9 cellular contexts compared by ENCODE assay signal in the genomic region with DNA sequence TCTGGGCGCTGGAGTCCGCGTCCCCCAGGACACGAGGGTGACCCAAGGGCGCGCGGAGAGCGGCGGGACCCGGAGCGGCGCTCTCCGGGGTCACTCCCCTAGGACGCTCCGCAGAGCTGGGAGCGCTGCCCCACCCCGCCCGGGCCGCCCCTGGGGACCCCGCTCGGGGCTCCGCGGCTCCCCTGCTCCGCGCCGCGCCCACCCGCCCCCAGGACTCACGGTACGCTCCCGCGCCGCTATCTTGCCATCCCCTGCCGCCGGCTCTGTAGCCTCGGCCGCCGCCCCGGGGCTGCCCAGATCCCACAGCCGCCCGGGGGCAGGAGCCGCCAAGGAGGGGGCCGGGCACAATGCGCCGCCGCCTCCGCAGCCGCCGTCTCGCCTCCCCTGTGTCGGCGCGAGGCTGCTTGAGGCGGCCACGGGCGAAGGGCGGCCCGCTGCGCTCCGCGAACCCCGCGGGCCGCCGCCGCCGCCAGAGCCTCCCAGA. TPM values are rescaled to one million over a fixed set of nuclear protein-coding genes. Genes with fewer than 3 reads are reported as not detected.
DNase-seq lines count a peak whose midpoint lies in the region; ATAC-seq and TF ChIP-seq lines count a peak whose summit lies in the region.
"Had no signal": no experiment of that assay in that cellular context is flagged by ENCODE, and none has a peak within 500 bp of the region (broad histone marks: within the 10 kb centered on the region; RNA-seq: fewer than 3 reads in every experiment).

No MANE protein-coding gene starts in this region.

- TF ChIP-seq POLR2A in Peyer's patch (IDR thresholded peaks at IDR 0.05), result no peak

- peak overlapping the region; percentile 48 to 76 (median 57) for H3K4me3 ChIP-seq in Peyer's patch

- ATAC-seq in effector memory CD8-positive, alpha-beta T cell (replicated peaks), result peak; percentile 63

- no peak overlapping the region for H3K27ac Mint-ChIP-seq in effector memory CD8-positive, alpha-beta T cell
- H3K27ac Mint-ChIP-seq in nephron, result peak overlapping the region in 2 of 3 experiments; percentile 62 to 92
- H3K27ac Mint-ChIP-seq: CD4-positive, CD25-positive, alpha-beta regulatory T cell had no signal

- peak overlapping the region; percentile 67 to 72 for H3K4me3 Mint-ChIP-seq in effector memory CD8-positive, alpha-beta T cell
- peak overlapping the region; percentile 90 to 96 (median 94) for H3K4me3 Mint-ChIP-seq in nephron

- peaks cover 0 to 3% of the 10 kb centered on the region in 2 donors for H3K4me1 Mint-ChIP-seq in effector memory CD8-positive, alpha-beta T cell (ENCODE audit: low read depth in 2 of 2)
- peaks cover 35% of the 10 kb centered on the region for H3K4me1 Mint-ChIP-seq in nephron

- H3K27ac ChIP-seq in Peyer's patch, result peak overlapping the region; percentile 73 to 94 (median 77)

- H3K9me3 ChIP-seq in Peyer's patch, result no peaks in the 10 kb centered on the region

- H3K4me1 ChIP-seq in Peyer's patch, result peaks cover 0 to 5% (median 0%) of the 10 kb centered on the region in 4 donors

- H3K27me3 ChIP-seq in Peyer's patch, result peaks cover 0 to 5% of the 10 kb centered on the region in 2 donors

- H3K36me3 Mint-ChIP-seq in effector memory CD8-positive, alpha-beta T cell (ENCODE audit: insufficient read depth), result peaks cover 2% of the 10 kb centered on the region
- H3K36me3 Mint-ChIP-seq in nephron (ENCODE audit: low read depth), result no peaks in the 10 kb centered on the region
- H3K36me3 Mint-ChIP-seq: CD4-positive, CD25-positive, alpha-beta regulatory T cell had no signal

- H3K9me3 Mint-ChIP-seq in effector memory CD8-positive, alpha-beta T cell, result no peaks in the 10 kb centered on the region
- no peaks in the 10 kb centered on the region for H3K9me3 Mint-ChIP-seq in nephron

- TF ChIP-seq CTCF in Peyer's patch (IDR thresholded peaks at IDR 0.05) (no peak), nephron (IDR thresholded peaks at IDR 0.05; ENCODE audit: unreplicated experiment in 3 of 3) (no peak)

- H3K27me3 Mint-ChIP-seq in effector memory CD8-positive, alpha-beta T cell, result peaks cover 65 to 69% of the 10 kb centered on the region in 2 donors
- H3K27me3 Mint-ChIP-seq in nephron (ENCODE audit: low read depth), result no peaks in the 10 kb centered on the region

- peak; percentile 60 to 69 for DNase-seq in NCI-H524 (lab: John Stamatoyannopoulos, UW)
- no peak for DNase-seq in NCI-H524 treated with DMSO at 0.1 percent for 48 hours (lab: John Stamatoyannopoulos, UW)
- peak in 1 of 3 donors; percentile 52 for DNase-seq in Peyer's patch
- DNase-seq in effector memory CD8-positive, alpha-beta T cell, result no peak
- DNase-seq in NOMO-1 treated with dmso at 0.1 percent for 144 hours (lab: John Stamatoyannopoulos, UW; ENCODE audit: unreplicated experiment), result no peak
- DNase-seq in KG1 (lab: John Stamatoyannopoulos, UW), result no peak
- DNase-seq in NCI-H1930 (lab: John Stamatoyannopoulos, UW), result no peak

- H3K36me3 ChIP-seq in Peyer's patch, result no peaks in the 10 kb centered on the region

RNA-seq across cellular contexts. Expression of a gene that starts 0.3 kb away (rescaled TPM):
- total RNA-seq in Peyer's patch, result 10 to 100 TPM; 10.7 to 98.2 (median 19.9) TPM
- total RNA-seq: CD4-positive, CD25-positive, alpha-beta regulatory T cell had no signal

Comparison
In these comparisons a context has a peak if more than half of its experiments do, and no peak if none do; other contexts are left out.
1. DNase-seq: peak in NCI-H524 (2 of 2); none in NCI-H524 treated with DMSO at 0.1 percent for 48 hours (single experiment), effector memory CD8-positive, alpha-beta T cell (0 of 3), NOMO-1 treated with dmso at 0.1 percent for 144 hours (single experiment), KG1 (single experiment) and NCI-H1930 (0 of 2).
2. H3K27ac Mint-ChIP-seq: peak in nephron (2 of 3); none in effector memory CD8-positive, alpha-beta T cell (0 of 2).